ENCODE assay signal across 13 cellular contexts in the genomic region with DNA sequence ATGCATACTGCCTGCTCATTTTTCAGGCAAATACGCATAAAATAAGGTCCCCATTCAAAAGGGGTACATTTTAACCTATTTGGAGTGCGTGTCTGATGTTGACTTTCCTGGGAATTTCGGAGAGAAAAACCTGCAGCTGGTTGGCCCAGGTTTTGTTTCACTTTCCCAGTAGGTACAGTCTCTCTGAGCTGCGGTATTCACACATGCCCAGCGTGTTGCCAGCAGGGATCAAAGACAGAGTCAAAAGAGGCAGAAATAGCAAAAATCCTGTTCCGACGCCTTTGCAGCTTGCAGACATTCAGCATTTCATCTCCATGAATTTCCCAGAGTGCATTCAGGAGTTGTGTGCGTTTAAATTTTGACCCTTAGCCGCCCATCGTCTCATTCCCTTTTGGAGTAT.
A peak's percentile ranks its signal among the peaks of the same experiment; 100 is the strongest.
DNase-seq lines count a peak whose midpoint lies in the region; ATAC-seq and TF ChIP-seq lines count a peak whose summit lies in the region.
"Had no signal": no experiment of that assay in that cellular context is flagged by ENCODE, and none has a peak within 500 bp of the region (broad histone marks: within the 10 kb centered on the region; RNA-seq: fewer than 3 reads in every experiment).

No MANE protein-coding gene starts in this region.

- H3K4me3 Mint-ChIP-seq in endodermal cell: no peak overlapping the region
- H3K4me3 Mint-ChIP-seq: CD14-positive monocyte; CD8-positive, alpha-beta T cell had no signal

- H3K27ac ChIP-seq in endodermal cell (ENCODE audit: low read depth, low read length): no peak overlapping the region
- H3K27ac ChIP-seq in neuronal stem cell (replicated peaks; ENCODE audit: low read length): no peak overlapping the region
- H3K27ac ChIP-seq: 22Rv1 had no signal

- WGBS in endodermal cell (ENCODE audit: insufficient coverage in 1 of 2, insufficient read length in 1 of 2), 2 experiments: 60 to 65% methylated on average over 10 of the region's 10 CpGs
- WGBS in neuronal stem cell (ENCODE audit: extremely low coverage in 2 of 2, insufficient read length in 2 of 2, insufficient replicate concordance in 1 of 2), 2 donors: no CpG with 5 or more reads among the region's 10 CpGs

- no peak overlapping the region for H3K27ac Mint-ChIP-seq in endodermal cell
- H3K27ac Mint-ChIP-seq: CD14-positive monocyte; CD8-positive, alpha-beta T cell had no signal

- H3K27me3 Mint-ChIP-seq in endodermal cell (ENCODE audit: insufficient read depth): peaks cover 28% of the 10 kb centered on the region

- no peak overlapping the region for H3K4me3 ChIP-seq in endodermal cell (ENCODE audit: low read length)
- H3K4me3 ChIP-seq in neuronal stem cell (ENCODE audit: low read length in 2 of 2): no peak overlapping the region

- H3K4ac ChIP-seq in neuronal stem cell (ENCODE audit: low read length): no peak overlapping the region

- H3K9me3 ChIP-seq in endodermal cell (ENCODE audit: control insufficient read depth, low read length) (no peaks in the 10 kb centered on the region), neuronal stem cell (replicated peaks in 1 of 2; ENCODE audit: control insufficient read depth in 2 of 2, insufficient read depth in 1 of 2, low read depth in 1 of 2, low read length in 2 of 2) (no peaks in the 10 kb centered on the region)
- H3K9me3 ChIP-seq: Caco-2 had no signal

- H3K4me1 Mint-ChIP-seq in endodermal cell: peaks cover 13% of the 10 kb centered on the region
- H3K4me1 Mint-ChIP-seq: CD14-positive monocyte had no signal

- H2BK15ac ChIP-seq in neuronal stem cell (ENCODE audit: low read length): no peak overlapping the region

- no peak overlapping the region for H3K14ac ChIP-seq in neuronal stem cell (ENCODE audit: low read length)

- H2BK5ac ChIP-seq in neuronal stem cell (ENCODE audit: low read length): no peak overlapping the region

- no peak overlapping the region for H3K18ac ChIP-seq in neuronal stem cell (ENCODE audit: low read length)

- no peaks in the 10 kb centered on the region for H3K9me3 Mint-ChIP-seq in endodermal cell
- H3K9me3 Mint-ChIP-seq: CD8-positive, alpha-beta T cell had no signal

- no peaks in the 10 kb centered on the region for H3K4me1 ChIP-seq in endodermal cell (ENCODE audit: control insufficient read depth, insufficient read depth, low read length)
- peaks cover 4 to 9% of the 10 kb centered on the region in 2 donors for H3K4me1 ChIP-seq in neuronal stem cell (ENCODE audit: control insufficient read depth in 2 of 2, insufficient read depth in 1 of 2, low read depth in 1 of 2, low read length in 2 of 2)
- H3K4me1 ChIP-seq: Caco-2 had no signal

- H4K8ac ChIP-seq in neuronal stem cell (ENCODE audit: low read depth, low read length): no peak overlapping the region

- no peaks in the 10 kb centered on the region for H3K36me3 Mint-ChIP-seq in endodermal cell (ENCODE audit: low read depth)
- H3K36me3 Mint-ChIP-seq: CD14-positive monocyte; CD8-positive, alpha-beta T cell had no signal

- ATAC-seq in HG02678 (IDR thresholded peaks at IDR 0.05; ENCODE audit: unreplicated experiment): no peak
- no peak for ATAC-seq in GM19035 (IDR thresholded peaks at IDR 0.05; ENCODE audit: unreplicated experiment)
- ATAC-seq: CD8-positive, alpha-beta T cell had no signal

- H3K36me3 ChIP-seq in endodermal cell (ENCODE audit: control insufficient read depth, insufficient read depth, low read length) (no peaks in the 10 kb centered on the region), neuronal stem cell (replicated peaks in 1 of 2; ENCODE audit: control insufficient read depth in 2 of 2, insufficient read depth in 2 of 2, low read length in 2 of 2) (no peaks in the 10 kb centered on the region)

- H3K79me1 ChIP-seq in neuronal stem cell (ENCODE audit: low read depth, low read length): no peaks in the 10 kb centered on the region

- no peak overlapping the region for H3K23ac ChIP-seq in neuronal stem cell (ENCODE audit: low read depth, low read length, poor library complexity)

- no peak overlapping the region for H3K4me2 ChIP-seq in neuronal stem cell (ENCODE audit: insufficient read depth, low read length, poor library complexity, severe bottlenecking)

- DNase-seq in NCI-H146 (lab: John Stamatoyannopoulos, UW) (peak; percentile 60), NCI-H146 treated with DMSO at 0.1 percent for 48 hours (lab: John Stamatoyannopoulos, UW; ENCODE audit: unreplicated experiment) (no peak), astrocyte of the hippocampus (ENCODE audit: low read depth, low spot score) (peak; percentile 1), endodermal cell (peak; percentile 59), neuronal stem cell (ENCODE audit: low spot score) (no peak), DMS153 treated with DMSO at 0.1 percent for 48 hours (lab: John Stamatoyannopoulos, UW; ENCODE audit: unreplicated experiment) (no peak)
- DNase-seq: Caco-2; CD8-positive, alpha-beta T cell; DMS53 had no signal

- no peak overlapping the region for H2BK120ac ChIP-seq in neuronal stem cell (ENCODE audit: low read depth, low read length)

- peak overlapping the region; percentile 73 for H2AFZ ChIP-seq in neuronal stem cell (ENCODE audit: low read length)

- no peak overlapping the region for H4K91ac ChIP-seq in neuronal stem cell (ENCODE audit: low read depth, low read length, poor library complexity)

- H2BK12ac ChIP-seq in neuronal stem cell (ENCODE audit: low read length): no peak overlapping the region

- H2AK5ac ChIP-seq in neuronal stem cell (ENCODE audit: low read depth, low read length): no peak overlapping the region

- peaks cover 35% of the 10 kb centered on the region for H3K27me3 ChIP-seq in endodermal cell (ENCODE audit: control insufficient read depth, insufficient read depth, low read length, poor library complexity, severe bottlenecking)
- H3K27me3 ChIP-seq in neuronal stem cell (ENCODE audit: control insufficient read depth in 3 of 3, insufficient read depth in 3 of 3, low read depth in 1 of 3, low read length in 3 of 3): no peaks in the 10 kb centered on the region

- no peak overlapping the region for H3K9ac ChIP-seq in endodermal cell (ENCODE audit: extremely low read depth, low read length, poor library complexity, severe bottlenecking)
- no peak overlapping the region for H3K9ac ChIP-seq in neuronal stem cell (ENCODE audit: low read depth, low read length, poor library complexity)

- TF ChIP-seq CTCF in endodermal cell (conservative IDR thresholded peaks at IDR 0.05): no peak

Comparison
In these comparisons a context has a peak if more than half of its experiments do, and no peak if none do; other contexts are left out.
1. DNase-seq: peak in NCI-H146 (single experiment), astrocyte of the hippocampus (single experiment) and endodermal cell (single experiment); none in NCI-H146 treated with DMSO at 0.1 percent for 48 hours (single experiment), neuronal stem cell (single experiment) and DMS153 treated with DMSO at 0.1 percent for 48 hours (single experiment).